8 cellular contexts compared by ENCODE assay signal in the genomic region with DNA sequence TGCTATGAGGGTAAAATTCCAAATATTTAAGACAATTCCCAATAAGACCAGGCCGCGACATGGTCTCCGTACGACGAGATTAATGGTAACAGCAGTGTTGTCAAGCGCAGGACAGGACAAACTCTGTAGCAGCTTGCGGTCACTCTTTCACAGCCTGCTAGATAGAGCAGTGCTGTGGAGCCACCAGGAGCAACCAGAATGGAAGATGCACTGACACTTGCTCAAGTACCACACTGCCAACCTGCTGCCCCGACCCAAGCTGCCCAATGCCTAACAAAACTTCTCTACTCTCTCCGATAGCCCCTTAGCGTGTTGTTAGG. TPM values are rescaled to one million over a fixed set of nuclear protein-coding genes. Genes with fewer than 3 reads are reported as not detected.
DNase-seq lines count a peak whose midpoint lies in the region; ATAC-seq and TF ChIP-seq lines count a peak whose summit lies in the region.

No MANE protein-coding gene starts in this region.

- no peak overlapping the region for H2BK5ac ChIP-seq in mesenchymal stem cell (ENCODE audit: low read depth, low read length, poor library complexity, severe bottlenecking)

- peak; percentile 63 for DNase-seq in COR-L47 (lab: John Stamatoyannopoulos, UW)
- DNase-seq in astrocyte of the cerebellum (ENCODE audit: low read depth) = no peak
- no peak for DNase-seq in mesenchymal stem cell
- no peak for DNase-seq in HPDE6-E6E7 (ENCODE audit: extremely low spot score)
- DNase-seq in activated gamma-delta T cell treated with Interleukin-2 at 50 U/mL for 16 hours = no peak
- DNase-seq in 8988T = no peak

- H2BK15ac ChIP-seq in mesenchymal stem cell (ENCODE audit: low read depth, poor library complexity, severe bottlenecking) = no peak overlapping the region

- H3K9ac ChIP-seq in mesenchymal stem cell (ENCODE audit: low read length) = peak overlapping the region; percentile 97

- peaks cover 9% of the 10 kb centered on the region for H3K79me1 ChIP-seq in mesenchymal stem cell (replicated peaks; ENCODE audit: low read length, poor library complexity, severe bottlenecking)

- in situ Hi-C loops in astrocyte of the cerebellum (cut with HindIII; ENCODE audit: low sequenced_read_pairs) = no loop called here

- WGBS in mesenchymal stem cell = 4% methylated on average over 7 of the region's 10 CpGs

- peak overlapping the region; percentile 21 for H4K8ac ChIP-seq in mesenchymal stem cell (ENCODE audit: low read length)

- H3K9me3 ChIP-seq in mesenchymal stem cell (ENCODE audit: control insufficient read depth, low read length) = no peaks in the 10 kb centered on the region

- H3K4me2 ChIP-seq in mesenchymal stem cell (ENCODE audit: low read length, poor library complexity, severe bottlenecking) = peak overlapping the region; percentile 68

- H3K4me3 ChIP-seq in astrocyte of the cerebellum (ENCODE audit: low read depth, low read length) = peak overlapping the region; percentile 57
- H3K4me3 ChIP-seq in mesenchymal stem cell (ENCODE audit: insufficient read depth in 1 of 2, low read depth in 1 of 2, low read length in 2 of 2) = peak overlapping the region; percentile 65 to 88

- H2AFZ ChIP-seq in mesenchymal stem cell (ENCODE audit: low read depth, low read length) = peak overlapping the region; percentile 44

- H3K36me3 ChIP-seq in mesenchymal stem cell (ENCODE audit: control insufficient read depth in 1 of 2, insufficient read depth in 2 of 2, low read depth in 1 of 2, low read length in 2 of 2) = no peaks in the 10 kb centered on the region

- peak overlapping the region; percentile 47 for H3K27ac ChIP-seq in mesenchymal stem cell (ENCODE audit: low read length, poor library complexity, severe bottlenecking)

- no peak overlapping the region for H2AK5ac ChIP-seq in mesenchymal stem cell (ENCODE audit: low read length, severe bottlenecking)

- no peaks in the 10 kb centered on the region for H3K27me3 ChIP-seq in mesenchymal stem cell (ENCODE audit: control insufficient read depth in 1 of 2, insufficient read depth in 1 of 2, low read length in 2 of 2)

- peak overlapping the region in 1 of 2 experiments; percentile 68 for H3K14ac ChIP-seq in mesenchymal stem cell (ENCODE audit: low read length in 2 of 2)

- H2BK120ac ChIP-seq in mesenchymal stem cell (ENCODE audit: low read depth, low read length) = no peak overlapping the region

- TF ChIP-seq CTCF in astrocyte of the cerebellum (IDR thresholded peaks at IDR 0.05; ENCODE audit: low read depth, low read length, missing control alignments) = no peak

- no peak overlapping the region for H4K91ac ChIP-seq in mesenchymal stem cell (ENCODE audit: low read length)

- peak overlapping the region in 1 of 2 experiments; percentile 24 for H3K4ac ChIP-seq in mesenchymal stem cell (ENCODE audit: low read depth in 1 of 2, low read length in 2 of 2)

- H2BK12ac ChIP-seq in mesenchymal stem cell (ENCODE audit: low read length in 2 of 2) = no peak overlapping the region

- ATAC-seq in GM19463 (IDR thresholded peaks at IDR 0.05; ENCODE audit: unreplicated experiment) = peak; percentile 23
- peak; percentile 15 for ATAC-seq in HG03469 (IDR thresholded peaks at IDR 0.05; ENCODE audit: unreplicated experiment)

- peak overlapping the region in 1 of 2 experiments; percentile 8 for H3K18ac ChIP-seq in mesenchymal stem cell (ENCODE audit: low read depth in 1 of 2, low read length in 2 of 2)

- H3K23ac ChIP-seq in mesenchymal stem cell (ENCODE audit: low read length in 2 of 2) = no peak overlapping the region

- H3K4me1 ChIP-seq in mesenchymal stem cell (ENCODE audit: control insufficient read depth, insufficient read depth, low read depth, low read length) = peaks cover 8% of the 10 kb centered on the region

RNA-seq across cellular contexts. Expression of a gene that starts 0.6 kb away (rescaled TPM):
- polyA plus RNA-seq in mesenchymal stem cell (2013, experiment 1 of 2) = 8.6 TPM
- polyA plus RNA-seq in mesenchymal stem cell (2013, experiment 2 of 2) = 8.7 TPM
